Comparison of ENCODE assay signal across 8 cellular contexts in genomic region chr1:193069748-193070394, GRCh38. TPM values are rescaled to one million over a fixed set of nuclear protein-coding genes. Genes with fewer than 3 reads are reported as not detected.
DNase-seq lines count a peak whose midpoint lies in the region; ATAC-seq and TF ChIP-seq lines count a peak whose summit lies in the region.

No MANE protein-coding gene starts in this region.

- no peaks in the 10 kb centered on the region for H3F3A ChIP-seq in neural progenitor cell (ENCODE audit: low read depth)

- H3K9me3 ChIP-seq in Karpas-422 (ENCODE audit: low read length), result peaks cover 5% of the 10 kb centered on the region; the same call in 1 of the 2 replicates
- H3K9me3 ChIP-seq in neural progenitor cell (ENCODE audit: low read depth), result no peaks in the 10 kb centered on the region

- H3K36me3 ChIP-seq in Karpas-422 (ENCODE audit: insufficient read depth, low read length) (peaks cover 28% of the 10 kb centered on the region), neural progenitor cell (peaks cover 9% of the 10 kb centered on the region)

- peaks cover 26% of the 10 kb centered on the region for H3K36me3 Mint-ChIP-seq in activated naive CD8-positive, alpha-beta T cell treated with anti-CD3 and anti-CD28 coated beads, Interleukin-2, amount 50 U/mL, for 24 hours (ENCODE audit: low read depth)
- H3K36me3 Mint-ChIP-seq in neural progenitor cell, result peaks cover 20% of the 10 kb centered on the region

- peak overlapping the region; percentile 41 for H3K4me2 ChIP-seq in Karpas-422 (ENCODE audit: low read depth, low read length, poor library complexity, severe bottlenecking)
- no peak overlapping the region for H3K4me2 ChIP-seq in neural progenitor cell

- peaks cover 53% of the 10 kb centered on the region for H3K4me1 ChIP-seq in Karpas-422 (ENCODE audit: low read length)
- no peaks in the 10 kb centered on the region for H3K4me1 ChIP-seq in neural progenitor cell

- H2AFZ ChIP-seq in Karpas-422 (ENCODE audit: low read length) (no peak overlapping the region), neural progenitor cell (replicated peaks) (no peak overlapping the region)

- no peak overlapping the region for H3K4me3 Mint-ChIP-seq in activated naive CD8-positive, alpha-beta T cell treated with anti-CD3 and anti-CD28 coated beads, Interleukin-2, amount 50 U/mL, for 24 hours
- no peak overlapping the region for H3K4me3 Mint-ChIP-seq in neural progenitor cell

- H3K27me3 ChIP-seq in Karpas-422 (ENCODE audit: low read length) (no peaks in the 10 kb centered on the region), neural progenitor cell (no peaks in the 10 kb centered on the region)

- H3K27ac ChIP-seq in Karpas-422 (ENCODE audit: low read length) (peak overlapping the region; percentile 73), neural progenitor cell (no peak overlapping the region)

- H3K9me2 ChIP-seq in Karpas-422 (replicated peaks; ENCODE audit: insufficient read depth, low read length), result no peaks in the 10 kb centered on the region

- H3K9me3 Mint-ChIP-seq in activated naive CD8-positive, alpha-beta T cell treated with anti-CD3 and anti-CD28 coated beads, Interleukin-2, amount 50 U/mL, for 24 hours, result peaks cover 3% of the 10 kb centered on the region
- no peaks in the 10 kb centered on the region for H3K9me3 Mint-ChIP-seq in neural progenitor cell

- H3K79me2 ChIP-seq in Karpas-422 (ENCODE audit: low read length) (peaks cover 86% of the 10 kb centered on the region), neural progenitor cell (ENCODE audit: low read depth) (peaks cover 96% of the 10 kb centered on the region)

- H3K27me3 Mint-ChIP-seq in activated naive CD8-positive, alpha-beta T cell treated with anti-CD3 and anti-CD28 coated beads, Interleukin-2, amount 50 U/mL, for 24 hours, result no peaks in the 10 kb centered on the region
- H3K27me3 Mint-ChIP-seq in neural progenitor cell (ENCODE audit: insufficient read depth, low read depth), result no peaks in the 10 kb centered on the region

- peaks cover 59% of the 10 kb centered on the region for H3K4me1 Mint-ChIP-seq in activated naive CD8-positive, alpha-beta T cell treated with anti-CD3 and anti-CD28 coated beads, Interleukin-2, amount 50 U/mL, for 24 hours
- H3K4me1 Mint-ChIP-seq in neural progenitor cell, result peaks cover 5% of the 10 kb centered on the region

- no peak for ATAC-seq in activated naive CD8-positive, alpha-beta T cell treated with anti-CD3 and anti-CD28 coated beads, Interleukin-2, amount 50 U/mL, for 24 hours

- no peak overlapping the region for H3K9ac ChIP-seq in Karpas-422 (ENCODE audit: low read length)
- no peak overlapping the region for H3K9ac ChIP-seq in neural progenitor cell

- H3K27ac Mint-ChIP-seq in activated naive CD8-positive, alpha-beta T cell treated with anti-CD3 and anti-CD28 coated beads, Interleukin-2, amount 50 U/mL, for 24 hours, result peak overlapping the region; percentile 3
- no peak overlapping the region for H3K27ac Mint-ChIP-seq in neural progenitor cell

- no peaks in the 10 kb centered on the region; the same call in 1 of the 2 replicates for H4K20me1 ChIP-seq in Karpas-422 (ENCODE audit: insufficient read depth, low read depth, low read length)
- H4K20me1 ChIP-seq in neural progenitor cell (ENCODE audit: low read depth), result peaks cover 67% of the 10 kb centered on the region

- no peak overlapping the region for H3K4me3 ChIP-seq in Karpas-422 (ENCODE audit: low read length)
- H3K4me3 ChIP-seq in neural progenitor cell, result no peak overlapping the region

- peak; percentile 61 for TF ChIP-seq CTCF in neural progenitor cell (IDR thresholded peaks at IDR 0.05)

- DNase-seq in SIG-M5 treated with dmso at 0.1 percent for 504 hours (lab: John Stamatoyannopoulos, UW; ENCODE audit: unreplicated experiment), result peak; percentile 23
- DNase-seq in SIG-M5 (lab: John Stamatoyannopoulos, UW), result no peak
- peak; percentile 58 for DNase-seq in Karpas-422
- DNase-seq in activated naive CD8-positive, alpha-beta T cell treated with anti-CD3 and anti-CD28 coated beads, Interleukin-2, amount 50 U/mL, for 24 hours, result no peak
- DNase-seq in neural progenitor cell (ENCODE audit: low spot score), result peak; percentile 44
- DNase-seq in DMS79 (lab: John Stamatoyannopoulos, UW), result no peak
- DNase-seq in NCI-H526 treated with DMSO at 0.1 percent for 48 hours (lab: John Stamatoyannopoulos, UW), result no peak
- no peak for DNase-seq in stimulated activated CD4-positive, alpha-beta T cell treated with anti-CD3 and anti-CD28 coated beads, Interleukin-2, amount 100 ng/mL, for 24 hours

RNA-seq across cellular contexts. Expression of gene RO60, which starts 10.5 kb away (rescaled TPM):
- 107 and 168 TPM in 2 replicates for total RNA-seq in Karpas-422 (2014; rRNA removed; shearing (Covaris generic); ENCODE audit: low replicate concordance)
- total RNA-seq in neural progenitor cell (ENCODE audit: low replicate concordance), result 158 and 200 TPM in 2 replicates

RNA-seq across cellular contexts. Expression of gene UCHL5, which starts 10.7 kb away (rescaled TPM):
- total RNA-seq in Karpas-422 (2014; rRNA removed; shearing (Covaris generic); ENCODE audit: low replicate concordance), result 48.8 and 63.4 TPM in 2 replicates
- 21.8 and 49.4 TPM in 2 replicates for total RNA-seq in neural progenitor cell (ENCODE audit: low replicate concordance)

RNA-seq across cellular contexts. Expression of gene GLRX2, which starts 35.3 kb away (rescaled TPM):
- total RNA-seq in Karpas-422 (2014; rRNA removed; shearing (Covaris generic); ENCODE audit: low replicate concordance), result 13.3 and 30.9 TPM in 2 replicates
- 1.9 and 2.6 TPM in 2 replicates for total RNA-seq in neural progenitor cell (ENCODE audit: low replicate concordance)

RNA-seq across cellular contexts. Expression of gene CDC73, which starts 52.0 kb away (rescaled TPM):
- 21.1 and 37.9 TPM in 2 replicates for total RNA-seq in Karpas-422 (2014; rRNA removed; shearing (Covaris generic); ENCODE audit: low replicate concordance)
- 26.5 and 49.2 TPM in 2 replicates for total RNA-seq in neural progenitor cell (ENCODE audit: low replicate concordance)

Comparison
In these comparisons a context has a peak if more than half of its experiments do, and no peak if none do; other contexts are left out.
1. DNase-seq: peak in SIG-M5 treated with dmso at 0.1 percent for 504 hours (single experiment), Karpas-422 (single experiment) and neural progenitor cell (single experiment); none in SIG-M5 (single experiment), activated naive CD8-positive, alpha-beta T cell treated with anti-CD3 and anti-CD28 coated beads, Interleukin-2, amount 50 U/mL, for 24 hours (single experiment), DMS79 (single experiment), NCI-H526 treated with DMSO at 0.1 percent for 48 hours (single experiment) and stimulated activated CD4-positive, alpha-beta T cell treated with anti-CD3 and anti-CD28 coated beads, Interleukin-2, amount 100 ng/mL, for 24 hours (0 of 2).